In genomic region chr16:30063893-30064745, GRCh38 we compare ENCODE assay signal across 7 cellular contexts. TPM values are rescaled to one million over a fixed set of nuclear protein-coding genes. Genes with fewer than 3 reads are reported as not detected.
DNase-seq lines count a peak whose midpoint lies in the region; ATAC-seq and TF ChIP-seq lines count a peak whose summit lies in the region.

No MANE protein-coding gene starts in this region.

- H3K36me3 ChIP-seq in parathyroid adenoma (ENCODE audit: control insufficient read depth, insufficient read depth, low read length): peaks cover 5% of the 10 kb centered on the region
- peaks cover 17 to 23% (median 21%) of the 10 kb centered on the region in 4 donors for H3K36me3 ChIP-seq in upper lobe of left lung

- no peaks in the 10 kb centered on the region for H3K9me3 Mint-ChIP-seq in activated naive CD4-positive, alpha-beta T cell treated with anti-CD3 and anti-CD28 coated beads, Interleukin-2, amount 50 U/mL, for 24 hours

- DNase-seq in GM13976 (ENCODE audit: low spot score): peak; percentile 85
- peak; percentile 85 to 95 for DNase-seq in SHP77 (lab: John Stamatoyannopoulos, UW)
- peak; percentile 87 for DNase-seq in Right ventricle myocardium inferior (ENCODE audit: missing footprints)
- peak; percentile 84 to 89 for DNase-seq in upper lobe of left lung

- ATAC-seq in Right ventricle myocardium inferior (peak; percentile 62), upper lobe of left lung (ENCODE audit: low FRiP score in 2 of 2) (peak; percentile 31 to 70)

- H3K4me2 ChIP-seq in parathyroid adenoma (ENCODE audit: low read length): peak overlapping the region; percentile 64

- intact Hi-C loops in Right ventricle myocardium inferior (cut with DNase I): loop anchor here (2.0 kb wide), 1 partner anchor 59 kb away; the partner anchor contains the start of gene MAPK3

- peak overlapping the region; percentile 100 for H3K4me3 ChIP-seq in parathyroid adenoma (ENCODE audit: low read depth, low read length)
- H3K4me3 ChIP-seq in upper lobe of left lung: peak overlapping the region; percentile 55 to 99 (median 76)

- peak; percentile 20 for TF ChIP-seq RAD21 in Ishikawa (IDR thresholded peaks at IDR 0.05; ENCODE audit: low read depth)

- H2AFZ ChIP-seq in parathyroid adenoma: peak overlapping the region; percentile 84

- H3K27me3 Mint-ChIP-seq in activated naive CD4-positive, alpha-beta T cell treated with anti-CD3 and anti-CD28 coated beads, Interleukin-2, amount 50 U/mL, for 24 hours: no peaks in the 10 kb centered on the region

- peak; percentile 37 for TF ChIP-seq CTCF in GM13976 (IDR thresholded peaks at IDR 0.05; ENCODE audit: borderline replicate concordance, control extremely low read depth, extremely low read depth, insufficient read depth, missing control alignments)
- no peak for TF ChIP-seq CTCF in parathyroid adenoma (IDR thresholded peaks at IDR 0.05)
- peak in 3 of 6 experiments; percentile 26 to 63 (median 31) for TF ChIP-seq CTCF in upper lobe of left lung (IDR thresholded peaks at IDR 0.05)

- H3K9me3 ChIP-seq in parathyroid adenoma (ENCODE audit: control insufficient read depth, low read length) (no peaks in the 10 kb centered on the region), upper lobe of left lung (no peaks in the 10 kb centered on the region)

- H3K36me3 Mint-ChIP-seq in activated naive CD4-positive, alpha-beta T cell treated with anti-CD3 and anti-CD28 coated beads, Interleukin-2, amount 50 U/mL, for 24 hours: peaks cover 10% of the 10 kb centered on the region

- H3K27me3 ChIP-seq in parathyroid adenoma (ENCODE audit: control insufficient read depth, insufficient read depth, low read length): no peaks in the 10 kb centered on the region
- H3K27me3 ChIP-seq in upper lobe of left lung: no peaks in the 10 kb centered on the region

- H3K4me1 Mint-ChIP-seq in activated naive CD4-positive, alpha-beta T cell treated with anti-CD3 and anti-CD28 coated beads, Interleukin-2, amount 50 U/mL, for 24 hours: peaks cover 27% of the 10 kb centered on the region

- peak overlapping the region; percentile 100 for H3K4me3 Mint-ChIP-seq in activated naive CD4-positive, alpha-beta T cell treated with anti-CD3 and anti-CD28 coated beads, Interleukin-2, amount 50 U/mL, for 24 hours

- H3K9ac ChIP-seq in parathyroid adenoma: peak overlapping the region; percentile 78

- TF ChIP-seq EP300 in Ishikawa (IDR thresholded peaks at IDR 0.05; ENCODE audit: borderline replicate concordance) (no peak), upper lobe of left lung (IDR thresholded peaks at IDR 0.05) (no peak)

- in situ Hi-C loops in GM13976 (cut with MboI; ENCODE audit: low sequenced_read_pairs, unreplicated experiment): no loop called here

- H3K79me2 ChIP-seq in parathyroid adenoma: peaks cover 34% of the 10 kb centered on the region

- H3K27ac Mint-ChIP-seq in activated naive CD4-positive, alpha-beta T cell treated with anti-CD3 and anti-CD28 coated beads, Interleukin-2, amount 50 U/mL, for 24 hours: peak overlapping the region; percentile 99

- H3K27ac ChIP-seq in parathyroid adenoma (peak overlapping the region; percentile 99), upper lobe of left lung (peak overlapping the region; percentile 96 to 98 (median 97))

- H3K4me1 ChIP-seq in parathyroid adenoma (peaks cover 38% of the 10 kb centered on the region), upper lobe of left lung (peaks cover 31 to 41% (median 35%) of the 10 kb centered on the region in 4 donors)

- WGBS in upper lobe of left lung, 2 donors: 2 to 8% methylated on average over 6 to 26 of the region's 28 CpGs

- TF ChIP-seq POLR2A in upper lobe of left lung (IDR thresholded peaks at IDR 0.05): peak in 3 of 4 donors; percentile 33 to 59 (median 41)

TF ChIP-seq in Ishikawa, 13 proteins besides CTCF, POLR2A, EP300 and RAD21:
- TF ChIP-seq YY1 (IDR thresholded peaks at IDR 0.05; ENCODE audit: low read depth) (no peak), TAF1 (IDR thresholded peaks at IDR 0.05; ENCODE audit: low read depth) (no peak), CEBPB (IDR thresholded peaks at IDR 0.05) (no peak), MAX (IDR thresholded peaks at IDR 0.05) (peak; percentile 16; the same call in 1 of the 2 replicates), EGR1 (IDR thresholded peaks at IDR 0.05) (no peak), USF1 (IDR thresholded peaks at IDR 0.05) (peak; percentile 92), CREB1 (IDR thresholded peaks at IDR 0.05; ENCODE audit: low read depth) (no peak), TCF12 (IDR thresholded peaks at IDR 0.05; ENCODE audit: low read depth) (0 out of 2 replicates have a peak, but pooled peaks have one; percentile 27), TEAD4 (IDR thresholded peaks at IDR 0.05) (no peak)

RNA-seq across cellular contexts. Expression of gene ALDOA, which starts 1.4 kb away (rescaled TPM):
- total RNA-seq in Right ventricle myocardium inferior (4,126 TPM), upper lobe of left lung (100 to 1,000 TPM; 303 to 964 (median 731) TPM)

RNA-seq across cellular contexts. Expression of gene PPP4C, which starts 11.7 kb away (rescaled TPM):
- total RNA-seq in Right ventricle myocardium inferior (37.8 TPM), upper lobe of left lung (10 to 100 TPM; 44.4 to 99.4 (median 80.0) TPM)

RNA-seq across cellular contexts. Expression of gene TBX6, which starts 27.6 kb away (rescaled TPM):
- total RNA-seq in Right ventricle myocardium inferior (0.51 TPM), upper lobe of left lung (1 to 10 TPM in 5 of 6 donors, under 1 TPM in 1; 0.69 to 9.4 (median 1.4) TPM)

RNA-seq across cellular contexts. Expression of gene YPEL3, which starts 31.9 kb away (rescaled TPM):
- total RNA-seq in Right ventricle myocardium inferior (61.5 TPM), upper lobe of left lung (100 to 1,000 TPM in 4 of 6 donors, 10 to 100 TPM in 2; 81.5 to 228 (median 116) TPM)

RNA-seq across cellular contexts. Expression of gene TLCD3B, which starts 33.0 kb away (rescaled TPM):
- total RNA-seq in Right ventricle myocardium inferior (not detected), upper lobe of left lung (under 1 TPM in 1 of 6 donors, not detected in 5; 0.14 TPM)

Comparison
In these comparisons a context has a peak if more than half of its experiments do, and no peak if none do; other contexts are left out.
1. Peak in every context shown above with its lines: DNase-seq, ATAC-seq, H3K4me3 ChIP-seq and H3K27ac ChIP-seq.